ENCODE assay signal across 10 cellular contexts in genomic region chr10:71008150-71008549, GRCh38.
"Had no signal": no experiment of that assay in that cellular context is flagged by ENCODE, and none has a peak within 500 bp of the region (broad histone marks: within the 10 kb centered on the region; RNA-seq: fewer than 3 reads in every experiment).

No MANE protein-coding gene starts in this region.

- H3K4me2 ChIP-seq: KMS-11 had no signal

- H3K9me3 Mint-ChIP-seq: HFFc6 had no signal

- H3K4me3 ChIP-seq: GM23248, HAP-1 had no signal

- ATAC-seq: HCT116 had no signal

- H3K9me3 ChIP-seq: HAP-1 had no signal

- H3K9ac ChIP-seq: GM23248, KMS-11 had no signal

- H3K27ac ChIP-seq: GM23248, KMS-11 had no signal

- H2AFZ ChIP-seq: GM23248 had no signal

- H3K4me3 Mint-ChIP-seq: HFFc6 had no signal

- H3K4me1 ChIP-seq: HAP-1 had no signal

- H3K27ac Mint-ChIP-seq: HFFc6 had no signal

- H3K36me3 ChIP-seq: HAP-1 had no signal

- DNase-seq: GM23248, GOT3, H7, HFFc6, Karpas-422, KBM-7 had no signal

- FAIRE-seq: HTR-8/SVneo had no signal
